ENCODE assay signal across 1 cellular context in the genomic region with DNA sequence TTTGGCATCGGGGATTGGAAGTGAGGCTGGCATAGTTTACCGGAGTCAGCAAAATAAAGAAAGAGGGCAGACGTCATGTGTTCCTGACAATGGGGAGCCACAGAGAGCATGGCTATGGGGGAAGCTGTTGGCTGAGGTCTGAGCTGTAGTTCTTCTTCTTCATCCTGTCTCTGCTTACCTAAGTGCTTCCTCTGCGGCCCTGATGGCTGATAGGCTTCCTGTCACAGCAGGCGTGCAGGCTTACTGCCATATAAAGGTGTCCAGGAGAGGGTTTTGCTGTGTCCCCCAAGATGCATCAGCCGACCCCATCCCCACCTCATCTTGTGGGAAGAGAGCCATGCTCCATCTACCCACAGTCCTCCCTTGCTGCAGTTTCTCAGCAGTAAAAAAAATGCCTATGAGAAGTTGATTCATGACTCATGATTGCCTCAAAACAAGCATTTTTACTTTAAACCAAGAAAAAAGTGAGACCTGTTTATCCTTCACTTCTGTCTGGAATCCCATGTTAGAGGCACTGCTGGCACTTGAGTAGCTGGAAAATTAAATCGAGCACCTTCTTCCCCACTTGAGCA.
TF ChIP-seq lines count a peak whose summit lies in the region.

No MANE protein-coding gene starts in this region.

TF ChIP-seq in IMR-90, 13 proteins besides CTCF, POLR2A, EP300 and RAD21 (continued from another document):
- TF ChIP-seq, protein P1, sequence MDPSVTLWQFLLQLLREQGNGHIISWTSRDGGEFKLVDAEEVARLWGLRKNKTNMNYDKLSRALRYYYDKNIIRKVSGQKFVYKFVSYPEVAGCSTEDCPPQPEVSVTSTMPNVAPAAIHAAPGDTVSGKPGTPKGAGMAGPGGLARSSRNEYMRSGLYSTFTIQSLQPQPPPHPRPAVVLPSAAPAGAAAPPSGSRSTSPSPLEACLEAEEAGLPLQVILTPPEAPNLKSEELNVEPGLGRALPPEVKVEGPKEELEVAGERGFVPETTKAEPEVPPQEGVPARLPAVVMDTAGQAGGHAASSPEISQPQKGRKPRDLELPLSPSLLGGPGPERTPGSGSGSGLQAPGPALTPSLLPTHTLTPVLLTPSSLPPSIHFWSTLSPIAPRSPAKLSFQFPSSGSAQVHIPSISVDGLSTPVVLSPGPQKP (IDR thresholded peaks at IDR 0.05; ENCODE audit: borderline replicate concordance, low read depth, low read length): no peak
